8 cellular contexts compared by ENCODE assay signal in genomic region chr3:156509209-156510174, GRCh38. TPM values are rescaled to one million over a fixed set of nuclear protein-coding genes. Genes with fewer than 3 reads are reported as not detected.
DNase-seq lines count a peak whose midpoint lies in the region; ATAC-seq lines count a peak whose summit lies in the region.

No MANE protein-coding gene starts in this region.

- no peak overlapping the region for H3K4me3 Mint-ChIP-seq in CD4-positive, alpha-beta memory T cell
- no peak overlapping the region for H3K4me3 Mint-ChIP-seq in stimulated activated naive B cell treated with anti-CD40 and anti-IgM and Interleukin-4, amounts not matched to agents 10 μg/mL and 1 μg/mL and 100 μg/mL, for 72 hours

- H3K36me3 ChIP-seq in CD4-positive, alpha-beta memory T cell (ENCODE audit: insufficient read depth, low read length) = no peaks in the 10 kb centered on the region

- peaks cover 0 to 17% (median 8%) of the 10 kb centered on the region in 4 donors for H3K4me1 Mint-ChIP-seq in CD4-positive, alpha-beta memory T cell
- H3K4me1 Mint-ChIP-seq in stimulated activated naive B cell treated with anti-CD40 and anti-IgM and Interleukin-4, amounts not matched to agents 10 μg/mL and 1 μg/mL and 100 μg/mL, for 72 hours = no peaks in the 10 kb centered on the region

- H3K27ac Mint-ChIP-seq in CD4-positive, alpha-beta memory T cell = no peak overlapping the region
- no peak overlapping the region for H3K27ac Mint-ChIP-seq in stimulated activated naive B cell treated with anti-CD40 and anti-IgM and Interleukin-4, amounts not matched to agents 10 μg/mL and 1 μg/mL and 100 μg/mL, for 72 hours

- peaks cover 0 to 9% (median 1%) of the 10 kb centered on the region in 8 donors for H3K9me3 Mint-ChIP-seq in CD4-positive, alpha-beta memory T cell
- H3K9me3 Mint-ChIP-seq in stimulated activated naive B cell treated with anti-CD40 and anti-IgM and Interleukin-4, amounts not matched to agents 10 μg/mL and 1 μg/mL and 100 μg/mL, for 72 hours = no peaks in the 10 kb centered on the region

- no peaks in the 10 kb centered on the region for H3K4me1 ChIP-seq in CD4-positive, alpha-beta memory T cell (ENCODE audit: insufficient read depth, low read length)

- POLR2A ChIA-PET in CD4-positive, alpha-beta memory T cell (lab: Charles Lee; ENCODE audit: partially characterized antibody) = interaction anchor here (0.6 to 8.2 kb wide), 14 partner anchors 8 to 359 kb away, joined by 3 to 57 read pairs (median 3); partner anchors contain the start of gene SSR3

- no peaks in the 10 kb centered on the region for H3K27me3 ChIP-seq in CD4-positive, alpha-beta memory T cell (ENCODE audit: insufficient read depth, low read length)

- ATAC-seq in GM18909 (IDR thresholded peaks at IDR 0.05; ENCODE audit: poor library complexity, unreplicated experiment) (peak; percentile 84), HG03378 (IDR thresholded peaks at IDR 0.05; ENCODE audit: unreplicated experiment) (peak; percentile 85), HG03039 (IDR thresholded peaks at IDR 0.05; ENCODE audit: unreplicated experiment) (no peak)
- ATAC-seq in stimulated activated naive B cell treated with anti-CD40 and anti-IgM and Interleukin-4, amounts not matched to agents 10 μg/mL and 1 μg/mL and 100 μg/mL, for 72 hours (replicated peaks) = peak; percentile 73 to 75

- peak in 4 of 5 donors; percentile 56 to 68 (median 62) for DNase-seq in CD4-positive, alpha-beta memory T cell
- DNase-seq in NCI-H446 (lab: John Stamatoyannopoulos, UW) (peak; percentile 58 to 79), astrocyte of the hippocampus (ENCODE audit: low read depth, low spot score) (peak; percentile 73), iPS DF 4.7 (ENCODE audit: extremely low read depth, low spot score) (peak; percentile 25)
- DNase-seq in stimulated activated naive B cell treated with anti-CD40 and anti-IgM and Interleukin-4, amounts not matched to agents 10 μg/mL and 1 μg/mL and 100 μg/mL, for 72 hours = no peak

- H3K27ac ChIP-seq in CD4-positive, alpha-beta memory T cell (ENCODE audit: low read depth, low read length) = no peak overlapping the region

- no peaks in the 10 kb centered on the region for H3K36me3 Mint-ChIP-seq in CD4-positive, alpha-beta memory T cell
- H3K36me3 Mint-ChIP-seq in stimulated activated naive B cell treated with anti-CD40 and anti-IgM and Interleukin-4, amounts not matched to agents 10 μg/mL and 1 μg/mL and 100 μg/mL, for 72 hours = peaks cover 4 to 10% of the 10 kb centered on the region in 2 donors

- peaks cover 2 to 3% of the 10 kb centered on the region in 2 donors for H3K27me3 Mint-ChIP-seq in CD4-positive, alpha-beta memory T cell
- H3K27me3 Mint-ChIP-seq in stimulated activated naive B cell treated with anti-CD40 and anti-IgM and Interleukin-4, amounts not matched to agents 10 μg/mL and 1 μg/mL and 100 μg/mL, for 72 hours = peaks cover 21 to 31% of the 10 kb centered on the region in 2 donors

- CTCF ChIA-PET in CD4-positive, alpha-beta memory T cell (lab: Charles Lee; ENCODE audit: partially characterized antibody) = interaction anchor here (0.6 to 12.6 kb wide), 34 partner anchors 9 to 628 kb away, joined by 3 to 172 read pairs (median 4); no protein-coding TSS in a partner anchor

- intact Hi-C loops in CD4-positive, alpha-beta memory T cell (cut with micrococcal nuclease) = loop anchor here (1.0 to 5.0 kb wide), 8 partner anchors 25 to 627 kb away; no protein-coding TSS in a partner anchor

- no peaks in the 10 kb centered on the region for H3K9me3 ChIP-seq in CD4-positive, alpha-beta memory T cell (ENCODE audit: control insufficient read depth in 1 of 2, low read length in 2 of 2)

- H3K4me3 ChIP-seq in CD4-positive, alpha-beta memory T cell (ENCODE audit: low read length in 2 of 2) = no peak overlapping the region

RNA-seq across cellular contexts. Expression of gene SSR3, which starts 45.4 kb away (rescaled TPM):
- 100 to 1,000 TPM; 132 to 138 TPM for total RNA-seq in CD4-positive, alpha-beta memory T cell
- 100 to 1,000 TPM; 136 to 158 TPM for polyA plus RNA-seq in CD4-positive, alpha-beta memory T cell
